ENCODE assay signal across 15 cellular contexts in genomic region chr13:34587586-34587985, GRCh38.
DNase-seq lines count a peak whose midpoint lies in the region; ATAC-seq and TF ChIP-seq lines count a peak whose summit lies in the region.
"Had no signal": no experiment of that assay in that cellular context is flagged by ENCODE, and none has a peak within 500 bp of the region (broad histone marks: within the 10 kb centered on the region; RNA-seq: fewer than 3 reads in every experiment).

No MANE protein-coding gene starts in this region.

- DNase-seq in NCI-H2171 treated with DMSO at 0.1 percent for 48 hours (lab: John Stamatoyannopoulos, UW) (peak; percentile 7), NCI-H2171 (lab: John Stamatoyannopoulos, UW) (no peak), HFF-Myc (ENCODE audit: extremely low read depth, low read depth) (peak; percentile 5), putamen (ENCODE audit: low spot score) (peak; percentile 31), HFFc6 (no peak)
- DNase-seq in activated CD4-positive, alpha-beta T cell treated with anti-CD3 and anti-CD28 coated beads for 48 hours, result no peak
- DNase-seq: Caco-2, MG63, NCI-H1105, NCI-H1694 treated with DMSO at 0.1 percent for 48 hours, NCI-H524 treated with DMSO at 0.1 percent for 48 hours had no signal

- H3K4me1 Mint-ChIP-seq in brain, result peaks cover 32% of the 10 kb centered on the region
- no peaks in the 10 kb centered on the region for H3K4me1 Mint-ChIP-seq in HFFc6 (ENCODE audit: low read depth)
- H3K4me1 Mint-ChIP-seq: CD14-positive monocyte had no signal

- H3K9me3 Mint-ChIP-seq in brain (peaks cover 0 to 21% (median 0%) of the 10 kb centered on the region in 5 experiments), HFFc6 (no peaks in the 10 kb centered on the region; the same call in 1 of the 2 replicates)
- H3K9me3 Mint-ChIP-seq: GM23338 had no signal

- TF ChIP-seq CTCF in HFF-Myc (IDR thresholded peaks at IDR 0.05; ENCODE audit: low read depth, low read length, missing control alignments) (no peak), brain (conservative IDR thresholded peaks at IDR 0.05) (no peak), HFFc6 (IDR thresholded peaks at IDR 0.05) (no peak)

- H3K4me3 Mint-ChIP-seq in brain (peak overlapping the region in 1 of 5 experiments; percentile 61), HFFc6 (no peak overlapping the region)
- H3K4me3 Mint-ChIP-seq: CD14-positive monocyte, GM23338 had no signal

- H3K4me3 ChIP-seq in HFF-Myc (replicated peaks; ENCODE audit: low read depth, low read length), result no peak overlapping the region
- H3K4me3 ChIP-seq: GM23338, MG63 had no signal

- H3K36me3 Mint-ChIP-seq in brain (no peaks in the 10 kb centered on the region), HFFc6 (ENCODE audit: low read depth) (no peaks in the 10 kb centered on the region)
- H3K36me3 Mint-ChIP-seq: CD14-positive monocyte had no signal

- no peak for ATAC-seq in HG02623 (IDR thresholded peaks at IDR 0.05; ENCODE audit: unreplicated experiment)
- ATAC-seq: GM23338 had no signal

- H3K27me3 Mint-ChIP-seq in brain (peaks cover 3% of the 10 kb centered on the region), HFFc6 (ENCODE audit: insufficient read depth) (no peaks in the 10 kb centered on the region; the same call in 1 of the 2 replicates)

- H3K27ac Mint-ChIP-seq in brain, result peak overlapping the region in 3 of 5 experiments; percentile 55 to 100 (median 89)
- H3K27ac Mint-ChIP-seq in HFFc6, result no peak overlapping the region
- H3K27ac Mint-ChIP-seq: CD14-positive monocyte, GM23338 had no signal

Comparison
In these comparisons a context has a peak if more than half of its experiments do, and no peak if none do; other contexts are left out.
1. DNase-seq: peak in NCI-H2171 treated with DMSO at 0.1 percent for 48 hours (single experiment), HFF-Myc (single experiment) and putamen (single experiment); none in NCI-H2171 (single experiment), activated CD4-positive, alpha-beta T cell treated with anti-CD3 and anti-CD28 coated beads for 48 hours (single experiment) and HFFc6 (single experiment).